Comparison of ENCODE assay signal across 21 cellular contexts in the genomic region with DNA sequence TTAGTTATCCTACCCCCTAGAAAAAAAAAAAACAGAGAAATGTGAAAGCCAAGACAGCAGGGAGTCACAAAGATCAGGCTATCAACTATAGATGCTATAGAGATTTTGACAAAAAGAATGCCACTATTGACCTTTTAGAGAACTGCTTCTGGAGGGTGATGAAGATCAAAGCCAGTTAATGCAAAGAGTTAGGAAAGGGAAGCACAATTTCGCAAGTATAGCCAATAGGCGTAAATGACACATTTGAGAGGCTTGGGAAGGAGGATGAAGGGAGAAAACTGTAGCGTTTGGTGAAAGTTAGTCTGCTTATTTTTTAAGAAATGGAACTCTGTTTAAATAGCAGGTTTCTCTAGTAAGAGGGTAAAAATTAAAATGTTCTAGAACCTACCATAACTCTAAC.
DNase-seq lines count a peak whose midpoint lies in the region; TF ChIP-seq lines count a peak whose summit lies in the region.
"Had no signal": no experiment of that assay in that cellular context is flagged by ENCODE, and none has a peak within 500 bp of the region (broad histone marks: within the 10 kb centered on the region; RNA-seq: fewer than 3 reads in every experiment).

No MANE protein-coding gene starts in this region.

- H3K27ac Mint-ChIP-seq in mesothelial cell of epicardium = no peak overlapping the region
- H3K27ac Mint-ChIP-seq: activated naive CD8-positive, alpha-beta T cell treated with anti-CD3 and anti-CD28 coated beads, Interleukin-2, amount 10 ng/mL, durations not matched to agents 7 days and 5 days; activated T-helper 17 cell treated with anti-CD3 and anti-CD28 coated beads, Interleukin-2, amount 50 U/mL, for 72 hours; nephron; type B pancreatic cell had no signal

- peaks cover 62% of the 10 kb centered on the region for H3K4me1 ChIP-seq in left ventricle myocardium inferior
- peaks cover 0 to 57% of the 10 kb centered on the region in 2 donors for H3K4me1 ChIP-seq in right atrium auricular region
- H3K4me1 ChIP-seq in mesodermal cell (ENCODE audit: control insufficient read depth, insufficient read depth, low read length, poor library complexity, severe bottlenecking) = peaks cover 32% of the 10 kb centered on the region

- H3K4me3 ChIP-seq in left ventricle myocardium inferior = no peak overlapping the region
- H3K4me3 ChIP-seq in right atrium auricular region = no peak overlapping the region
- no peak overlapping the region for H3K4me3 ChIP-seq in brain microvascular endothelial cell (ENCODE audit: low read depth, low read length)
- no peak overlapping the region for H3K4me3 ChIP-seq in mesodermal cell (ENCODE audit: extremely low read depth, insufficient read depth, low read length, poor library complexity, severe bottlenecking)
- H3K4me3 ChIP-seq: cardiac muscle cell, lower lobe of right lung, MG63 had no signal

- TF ChIP-seq CTCF in left ventricle myocardium inferior (IDR thresholded peaks at IDR 0.05; ENCODE audit: borderline replicate concordance) (no peak), right atrium auricular region (IDR thresholded peaks at IDR 0.05) (no peak), brain microvascular endothelial cell (IDR thresholded peaks at IDR 0.05; ENCODE audit: low read depth, low read length, missing control alignments) (no peak), mesothelial cell of epicardium (IDR thresholded peaks at IDR 0.05; ENCODE audit: unreplicated experiment) (no peak)

- peak overlapping the region; percentile 80 for H3K27ac ChIP-seq in left ventricle myocardium inferior (replicated peaks)
- peak overlapping the region in 1 of 2 donors; percentile 65 for H3K27ac ChIP-seq in right atrium auricular region
- H3K27ac ChIP-seq in brain microvascular endothelial cell = peak overlapping the region; percentile 88
- H3K27ac ChIP-seq in mesodermal cell (ENCODE audit: low read depth, low read length, severe bottlenecking) = peak overlapping the region; percentile 30
- H3K27ac ChIP-seq: cardiac muscle cell had no signal

- H3K4me3 Mint-ChIP-seq in mesothelial cell of epicardium = no peak overlapping the region
- H3K4me3 Mint-ChIP-seq: activated naive CD8-positive, alpha-beta T cell treated with anti-CD3 and anti-CD28 coated beads, Interleukin-2, amount 10 ng/mL, durations not matched to agents 7 days and 5 days; activated T-helper 17 cell treated with anti-CD3 and anti-CD28 coated beads, Interleukin-2, amount 50 U/mL, for 72 hours; nephron; type B pancreatic cell had no signal

- DNase-seq in left ventricle myocardium inferior (no peak), right atrium auricular region (ENCODE audit: low spot score) (no peak), brain microvascular endothelial cell (no peak), mesothelial cell of epicardium (ENCODE audit: low spot score in 2 of 2, unreplicated experiment in 2 of 2) (no peak), AG08396 (ENCODE audit: low spot score) (no peak), T1000 (lab: John Stamatoyannopoulos, UW) (no peak)
- DNase-seq in stimulated activated CD4-positive, alpha-beta T cell treated with anti-CD3 and anti-CD28 coated beads, Interleukin-2, amount 100 ng/mL, for 48 hours = no peak
- DNase-seq: activated CD4-positive, alpha-beta T cell treated with anti-CD3 and anti-CD28 coated beads for 1 hour; activated naive CD8-positive, alpha-beta T cell treated with anti-CD3 and anti-CD28 coated beads, Interleukin-2, amount 10 ng/mL, durations not matched to agents 7 days and 5 days; DND-41; glutamatergic neuron; lower lobe of right lung; MG63; NCI-H187 treated with DMSO at 0.1 percent for 48 hours; NCI-H446; stimulated activated naive CD4-positive, alpha-beta T cell treated with Interleukin-2 at 50 U/mL for 16 hours had no signal

- no peaks in the 10 kb centered on the region for H3K27me3 ChIP-seq in left ventricle myocardium inferior (ENCODE audit: low read depth)
- H3K27me3 ChIP-seq in right atrium auricular region = no peaks in the 10 kb centered on the region
- H3K27me3 ChIP-seq in brain microvascular endothelial cell (replicated peaks) = no peaks in the 10 kb centered on the region
- H3K27me3 ChIP-seq: cardiac muscle cell, MG63 had no signal

- in situ Hi-C loops in brain microvascular endothelial cell (cut with HindIII; ENCODE audit: low pct_ligation_motif_present, low sequenced_read_pairs) = no loop called here

- no peaks in the 10 kb centered on the region for H3K27me3 Mint-ChIP-seq in mesothelial cell of epicardium (ENCODE audit: low read depth)
- H3K27me3 Mint-ChIP-seq: activated naive CD8-positive, alpha-beta T cell treated with anti-CD3 and anti-CD28 coated beads, Interleukin-2, amount 10 ng/mL, durations not matched to agents 7 days and 5 days; activated T-helper 17 cell treated with anti-CD3 and anti-CD28 coated beads, Interleukin-2, amount 50 U/mL, for 72 hours had no signal

- no peaks in the 10 kb centered on the region for H3K9me3 Mint-ChIP-seq in mesothelial cell of epicardium
- H3K9me3 Mint-ChIP-seq: activated naive CD8-positive, alpha-beta T cell treated with anti-CD3 and anti-CD28 coated beads, Interleukin-2, amount 10 ng/mL, durations not matched to agents 7 days and 5 days; activated T-helper 17 cell treated with anti-CD3 and anti-CD28 coated beads, Interleukin-2, amount 50 U/mL, for 72 hours; nephron; type B pancreatic cell had no signal

- no peaks in the 10 kb centered on the region for H3K9me3 ChIP-seq in left ventricle myocardium inferior (replicated peaks)
- no peaks in the 10 kb centered on the region for H3K9me3 ChIP-seq in right atrium auricular region
- H3K9me3 ChIP-seq in mesodermal cell (ENCODE audit: control insufficient read depth, low read length) = no peaks in the 10 kb centered on the region
- H3K9me3 ChIP-seq: lower lobe of right lung, MG63 had no signal

- intact Hi-C loops in left ventricle myocardium inferior (cut with micrococcal nuclease) = no loop called here

- H3K36me3 ChIP-seq in left ventricle myocardium inferior = no peaks in the 10 kb centered on the region
- no peaks in the 10 kb centered on the region for H3K36me3 ChIP-seq in right atrium auricular region
- H3K36me3 ChIP-seq in brain microvascular endothelial cell (replicated peaks) = no peaks in the 10 kb centered on the region
- H3K36me3 ChIP-seq in mesodermal cell (ENCODE audit: control insufficient read depth, insufficient read depth, low read length) = no peaks in the 10 kb centered on the region
- H3K36me3 ChIP-seq: cardiac muscle cell, lower lobe of right lung, MG63 had no signal

- no peaks in the 10 kb centered on the region for H3K36me3 Mint-ChIP-seq in mesothelial cell of epicardium
- H3K36me3 Mint-ChIP-seq: type B pancreatic cell had no signal

- H3K4me1 Mint-ChIP-seq in mesothelial cell of epicardium = peaks cover 6% of the 10 kb centered on the region
- H3K4me1 Mint-ChIP-seq: nephron had no signal

- WGBS in mesodermal cell (ENCODE audit: insufficient coverage in 2 of 2), 2 experiments = 71 to 84% methylated on average over 2 to 3 of the region's 3 CpGs
